1 cellular context compared by ENCODE assay signal in genomic region chr2:64140665-64141064, GRCh38.
A peak's percentile ranks its signal among the peaks of the same experiment; 100 is the strongest.
TF ChIP-seq lines count a peak whose summit lies in the region.

No MANE protein-coding gene starts in this region.

TF ChIP-seq in GM12878, 131 proteins besides CTCF, POLR2A, EP300 and RAD21 (continued from another document):
- TF ChIP-seq MEF2A (IDR thresholded peaks at IDR 0.05; ENCODE audit: insufficient read depth, low read depth, low read length) (no peak), MTA3 (IDR thresholded peaks at IDR 0.05; ENCODE audit: borderline replicate concordance, low read length) (no peak), TCF3 (IDR thresholded peaks at IDR 0.05; ENCODE audit: borderline replicate concordance, insufficient read depth, low read depth, low read length) (no peak), NFXL1 (IDR thresholded peaks at IDR 0.05; ENCODE audit: borderline replicate concordance) (no peak), BMI1 (IDR thresholded peaks at IDR 0.05; ENCODE audit: borderline replicate concordance) (no peak), KDM1A (IDR thresholded peaks at IDR 0.05; ENCODE audit: borderline replicate concordance) (no peak), NR2F1 (conservative IDR thresholded peaks at IDR 0.05) (no peak), ZNF384 (IDR thresholded peaks at IDR 0.05; ENCODE audit: borderline replicate concordance, low read depth, low read length) (peak; percentile 95), IKZF2 (IDR thresholded peaks at IDR 0.05) (no peak), FOS (IDR thresholded peaks at IDR 0.05; ENCODE audit: borderline replicate concordance, extremely low read depth, insufficient read length) (no peak), ZBED1 (IDR thresholded peaks at IDR 0.05; ENCODE audit: borderline replicate concordance) (no peak), SIN3A (IDR thresholded peaks at IDR 0.05; ENCODE audit: low read depth, low read length) (no peak)
- TF ChIP-seq, protein P1, sequence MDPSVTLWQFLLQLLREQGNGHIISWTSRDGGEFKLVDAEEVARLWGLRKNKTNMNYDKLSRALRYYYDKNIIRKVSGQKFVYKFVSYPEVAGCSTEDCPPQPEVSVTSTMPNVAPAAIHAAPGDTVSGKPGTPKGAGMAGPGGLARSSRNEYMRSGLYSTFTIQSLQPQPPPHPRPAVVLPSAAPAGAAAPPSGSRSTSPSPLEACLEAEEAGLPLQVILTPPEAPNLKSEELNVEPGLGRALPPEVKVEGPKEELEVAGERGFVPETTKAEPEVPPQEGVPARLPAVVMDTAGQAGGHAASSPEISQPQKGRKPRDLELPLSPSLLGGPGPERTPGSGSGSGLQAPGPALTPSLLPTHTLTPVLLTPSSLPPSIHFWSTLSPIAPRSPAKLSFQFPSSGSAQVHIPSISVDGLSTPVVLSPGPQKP (IDR thresholded peaks at IDR 0.05; ENCODE audit: low read depth, low read length) = no peak
- TF ChIP-seq, protein P2, sequence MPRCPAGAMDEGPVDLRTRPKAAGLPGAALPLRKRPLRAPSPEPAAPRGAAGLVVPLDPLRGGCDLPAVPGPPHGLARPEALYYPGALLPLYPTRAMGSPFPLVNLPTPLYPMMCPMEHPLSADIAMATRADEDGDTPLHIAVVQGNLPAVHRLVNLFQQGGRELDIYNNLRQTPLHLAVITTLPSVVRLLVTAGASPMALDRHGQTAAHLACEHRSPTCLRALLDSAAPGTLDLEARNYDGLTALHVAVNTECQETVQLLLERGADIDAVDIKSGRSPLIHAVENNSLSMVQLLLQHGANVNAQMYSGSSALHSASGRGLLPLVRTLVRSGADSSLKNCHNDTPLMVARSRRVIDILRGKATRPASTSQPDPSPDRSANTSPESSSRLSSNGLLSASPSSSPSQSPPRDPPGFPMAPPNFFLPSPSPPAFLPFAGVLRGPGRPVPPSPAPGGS (IDR thresholded peaks at IDR 0.05; ENCODE audit: borderline replicate concordance, insufficient read depth, low read depth, low read length, poor library complexity, severe bottlenecking) = no peak
- TF ChIP-seq, protein P3, sequence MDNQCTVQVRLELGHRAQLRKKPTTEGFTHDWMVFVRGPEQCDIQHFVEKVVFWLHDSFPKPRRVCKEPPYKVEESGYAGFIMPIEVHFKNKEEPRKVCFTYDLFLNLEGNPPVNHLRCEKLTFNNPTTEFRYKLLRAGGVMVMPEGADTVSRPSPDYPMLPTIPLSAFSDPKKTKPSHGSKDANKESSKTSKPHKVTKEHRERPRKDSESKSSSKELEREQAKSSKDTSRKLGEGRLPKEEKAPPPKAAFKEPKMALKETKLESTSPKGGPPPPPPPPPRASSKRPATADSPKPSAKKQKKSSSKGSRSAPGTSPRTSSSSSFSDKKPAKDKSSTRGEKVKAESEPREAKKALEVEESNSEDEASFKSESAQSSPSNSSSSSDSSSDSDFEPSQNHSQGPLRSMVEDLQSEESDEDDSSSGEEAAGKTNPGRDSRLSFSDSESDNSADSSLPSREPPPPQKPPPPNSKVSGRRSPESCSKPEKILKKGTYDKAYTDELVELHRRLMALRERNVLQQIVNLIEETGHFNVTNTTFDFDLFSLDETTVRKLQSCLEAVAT (IDR thresholded peaks at IDR 0.05) = peak; percentile 39; the same call in 1 of the 2 replicates
